In the genomic region with DNA sequence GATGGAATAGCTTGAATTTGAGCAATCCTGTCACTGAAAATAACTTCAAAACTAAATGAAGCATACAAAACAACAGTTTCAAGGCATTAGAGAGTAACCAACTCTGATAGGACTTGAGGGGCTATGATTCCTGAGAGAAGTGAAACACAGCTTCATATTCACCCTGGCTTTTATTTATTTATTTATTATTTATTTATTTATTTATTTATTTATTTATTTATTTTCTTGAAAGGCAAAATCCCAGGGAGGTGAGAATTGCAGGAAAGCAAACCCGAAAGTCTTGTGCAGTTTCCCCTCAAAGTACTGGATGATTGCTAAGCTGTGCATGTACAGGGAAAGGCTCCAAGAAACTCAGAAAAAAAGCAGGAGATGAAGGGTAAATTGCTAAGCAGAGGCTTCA, we compare ENCODE assay signal across 28 cellular contexts.
"Had no signal": no experiment of that assay in that cellular context is flagged by ENCODE, and none has a peak within 500 bp of the region (broad histone marks: within the 10 kb centered on the region; RNA-seq: fewer than 3 reads in every experiment).

No MANE protein-coding gene starts in this region.

- H3K27ac Mint-ChIP-seq: stimulated activated effector memory CD8-positive, alpha-beta T cell treated with anti-CD3 and anti-CD28 coated beads, Interleukin-12 subunit alpha, Interleukin-12 subunit beta, amount 100 ng/mL, for 72 hours; stimulated activated memory B cell treated with anti-CD40 and anti-IgM and Interleukin-4, amounts not matched to agents 10 μg/mL and 1 μg/mL and 100 μg/mL, for 72 hours; stimulated activated naive B cell treated with anti-CD40 and anti-IgM and Interleukin-4, amounts not matched to agents 10 μg/mL and 1 μg/mL and 100 μg/mL, for 72 hours; stimulated activated naive CD8-positive, alpha-beta T cell treated with anti-CD3 and anti-CD28 coated beads, Interleukin-15, amount 100 ng/mL, for 72 hours; stimulated activated naive CD8-positive, alpha-beta T cell treated with anti-CD3 and anti-CD28 coated beads, Interleukin-15, Interleukin-2, amounts not matched to agents 100 ng/mL and 50 ng/mL, for 24 hours; type B pancreatic cell had no signal

- DNase-seq: stimulated activated CD4-positive, alpha-beta T cell treated with anti-CD3 and anti-CD28 coated beads, Interleukin-2, amount 100 ng/mL, for 48 hours; stimulated activated CD4-positive, alpha-beta T cell treated with anti-CD3 and anti-CD28 coated beads, Interleukin-4, amount 100 ng/mL, for 1 hour; stimulated activated CD4-positive, alpha-beta T cell treated with anti-CD3 and anti-CD28 coated beads, Interleukin-4, amount 100 ng/mL, for 24 hours; stimulated activated CD4-positive, alpha-beta T cell treated with anti-CD3 and anti-CD28 coated beads, Interleukin-4, amount 100 ng/mL, for 4 hours; stimulated activated CD8-positive, alpha-beta memory T cell treated with anti-CD3 and anti-CD28 coated beads, Interleukin-4, amount 100 ng/mL, for 48 hours; stimulated activated naive B cell treated with anti-CD40 and anti-IgM and Interleukin-4, amounts not matched to agents 10 μg/mL and 1 μg/mL and 100 μg/mL, for 72 hours; stimulated activated naive CD4-positive, alpha-beta T cell treated with Interleukin-2 at 50 U/mL for 16 hours; stimulated activated naive CD8-positive, alpha-beta T cell treated with anti-CD3 and anti-CD28 coated beads, Interleukin-15, amount 100 ng/mL, for 72 hours; stimulated activated naive CD8-positive, alpha-beta T cell treated with anti-CD3 and anti-CD28 coated beads, Interleukin-15, Interleukin-2, amounts not matched to agents 100 U/mL and 50 U/mL, for 24 hours; stomach; substantia nigra; testis; thyroid gland; tibial artery; transverse colon; trophoblast cell; upper lobe of left lung; upper lobe of right lung; uterus had no signal

- H3K36me3 Mint-ChIP-seq: stimulated activated effector memory CD8-positive, alpha-beta T cell treated with anti-CD3 and anti-CD28 coated beads, Interleukin-12 subunit alpha, Interleukin-12 subunit beta, amount 100 ng/mL, for 72 hours; stimulated activated memory B cell treated with anti-CD40 and anti-IgM and Interleukin-4, amounts not matched to agents 10 μg/mL and 1 μg/mL and 100 μg/mL, for 72 hours; stimulated activated naive B cell treated with anti-CD40 and anti-IgM and Interleukin-4, amounts not matched to agents 10 μg/mL and 1 μg/mL and 100 μg/mL, for 72 hours; type B pancreatic cell had no signal

- FAIRE-seq: urothelium cell line had no signal

- H3K9me3 Mint-ChIP-seq: stimulated activated effector memory CD8-positive, alpha-beta T cell treated with anti-CD3 and anti-CD28 coated beads, Interleukin-12 subunit alpha, Interleukin-12 subunit beta, amount 100 ng/mL, for 72 hours; stimulated activated memory B cell treated with anti-CD40 and anti-IgM and Interleukin-4, amounts not matched to agents 10 μg/mL and 1 μg/mL and 100 μg/mL, for 72 hours; stimulated activated naive B cell treated with anti-CD40 and anti-IgM and Interleukin-4, amounts not matched to agents 10 μg/mL and 1 μg/mL and 100 μg/mL, for 72 hours; stimulated activated naive CD8-positive, alpha-beta T cell treated with anti-CD3 and anti-CD28 coated beads, Interleukin-15, amount 100 ng/mL, for 72 hours; type B pancreatic cell had no signal

- H3K9me3 ChIP-seq: stomach, suprapubic skin, testis, thoracic aorta, thyroid gland, tibial artery, tibial nerve, transverse colon, upper lobe of left lung, upper lobe of right lung, uterus, vagina had no signal

- ATAC-seq: stimulated activated effector memory CD8-positive, alpha-beta T cell treated with anti-CD3 and anti-CD28 coated beads, Interleukin-12 subunit alpha, Interleukin-12 subunit beta, amount 100 ng/mL, for 72 hours; stimulated activated memory B cell treated with anti-CD40 and anti-IgM and Interleukin-4, amounts not matched to agents 10 μg/mL and 1 μg/mL and 100 μg/mL, for 72 hours; stimulated activated naive B cell treated with anti-CD40 and anti-IgM and Interleukin-4, amounts not matched to agents 10 μg/mL and 1 μg/mL and 100 μg/mL, for 72 hours; stimulated activated naive CD8-positive, alpha-beta T cell treated with anti-CD3 and anti-CD28 coated beads, Interleukin-15, amount 100 ng/mL, for 72 hours; stimulated activated naive CD8-positive, alpha-beta T cell treated with anti-CD3 and anti-CD28 coated beads, Interleukin-15, Interleukin-2, amounts not matched to agents 100 U/mL and 50 U/mL, for 24 hours; upper lobe of right lung had no signal

- H3K4me3 Mint-ChIP-seq: stimulated activated effector memory CD8-positive, alpha-beta T cell treated with anti-CD3 and anti-CD28 coated beads, Interleukin-12 subunit alpha, Interleukin-12 subunit beta, amount 100 ng/mL, for 72 hours; stimulated activated memory B cell treated with anti-CD40 and anti-IgM and Interleukin-4, amounts not matched to agents 10 μg/mL and 1 μg/mL and 100 μg/mL, for 72 hours; stimulated activated naive B cell treated with anti-CD40 and anti-IgM and Interleukin-4, amounts not matched to agents 10 μg/mL and 1 μg/mL and 100 μg/mL, for 72 hours; stimulated activated naive CD8-positive, alpha-beta T cell treated with anti-CD3 and anti-CD28 coated beads, Interleukin-15, amount 100 ng/mL, for 72 hours; stimulated activated naive CD8-positive, alpha-beta T cell treated with anti-CD3 and anti-CD28 coated beads, Interleukin-15, Interleukin-2, amounts not matched to agents 100 ng/mL and 50 ng/mL, for 24 hours; type B pancreatic cell had no signal

- H3K4me1 ChIP-seq: stomach, suprapubic skin, testis, thyroid gland, tibial artery, tibial nerve, transverse colon, upper lobe of left lung, upper lobe of right lung, uterus, vagina had no signal

- H3K27ac ChIP-seq: stomach, suprapubic skin, testis, thoracic aorta, thyroid gland, tibial artery, tibial nerve, transverse colon, upper lobe of left lung, upper lobe of right lung, uterus, vagina had no signal

- H3K4me3 ChIP-seq: stomach, suprapubic skin, testis, thoracic aorta, thyroid gland, tibial artery, tibial nerve, transverse colon, upper lobe of left lung, upper lobe of right lung, uterus, vagina had no signal

- H3K36me3 ChIP-seq: stomach, suprapubic skin, thoracic aorta, thyroid gland, tibial artery, tibial nerve, transverse colon, upper lobe of left lung, upper lobe of right lung, uterus, vagina had no signal

- H3K4me1 Mint-ChIP-seq: stimulated activated effector memory CD8-positive, alpha-beta T cell treated with anti-CD3 and anti-CD28 coated beads, Interleukin-12 subunit alpha, Interleukin-12 subunit beta, amount 100 ng/mL, for 72 hours; stimulated activated naive CD8-positive, alpha-beta T cell treated with anti-CD3 and anti-CD28 coated beads, Interleukin-15, amount 100 ng/mL, for 72 hours had no signal

- H3K27me3 Mint-ChIP-seq: stimulated activated naive CD8-positive, alpha-beta T cell treated with anti-CD3 and anti-CD28 coated beads, Interleukin-15, amount 100 ng/mL, for 72 hours; stimulated activated naive CD8-positive, alpha-beta T cell treated with anti-CD3 and anti-CD28 coated beads, Interleukin-15, Interleukin-2, amounts not matched to agents 100 ng/mL and 50 ng/mL, for 24 hours; type B pancreatic cell had no signal
